Comparison of ENCODE assay signal across 28 cellular contexts in the genomic region with DNA sequence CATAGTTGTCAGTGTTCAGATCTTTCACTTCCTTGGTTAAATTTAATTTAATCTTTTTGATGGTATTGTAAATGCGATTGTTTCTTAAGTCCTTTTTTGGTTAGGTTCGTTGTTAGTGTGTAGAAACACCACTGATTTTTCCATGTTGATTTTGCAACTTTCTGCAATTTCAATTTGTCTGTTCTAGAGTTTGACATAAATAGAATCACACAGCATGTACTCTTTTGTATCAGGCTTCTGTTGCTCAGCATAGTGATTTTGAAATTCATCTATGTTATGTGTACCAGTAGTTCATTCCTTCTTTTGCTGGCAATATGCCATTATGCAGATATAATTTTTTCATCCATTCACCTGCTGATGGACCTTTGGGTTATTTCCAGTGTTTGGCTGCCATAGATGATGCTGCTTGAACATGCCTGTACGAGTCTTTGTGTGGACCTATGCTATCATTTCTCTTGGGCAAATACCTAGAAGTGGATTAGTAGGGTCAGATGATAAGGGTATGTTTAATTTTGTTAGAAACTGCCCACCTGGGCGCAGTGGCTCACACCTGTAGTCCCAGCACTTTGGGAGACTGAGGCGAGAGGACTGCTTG. TPM values are rescaled to one million over a fixed set of nuclear protein-coding genes. Genes with fewer than 3 reads are reported as not detected.
DNase-seq lines count a peak whose midpoint lies in the region; ATAC-seq, FAIRE-seq and TF ChIP-seq lines count a peak whose summit lies in the region.
"Had no signal": no experiment of that assay in that cellular context is flagged by ENCODE, and none has a peak within 500 bp of the region (broad histone marks: within the 10 kb centered on the region; RNA-seq: fewer than 3 reads in every experiment).

No MANE protein-coding gene starts in this region.

- no peak overlapping the region for H3K27ac ChIP-seq in K562 (ENCODE audit: extremely low read depth, low read depth, low read length)
- H3K27ac ChIP-seq: colonic mucosa, foreskin keratinocyte, HL-60, parathyroid adenoma, tibial artery had no signal

- peaks cover 6% of the 10 kb centered on the region; the same call in 1 of the 2 replicates for H4K20me1 ChIP-seq in K562 (replicated peaks; ENCODE audit: control insufficient read depth, insufficient read depth, low read length)

- FAIRE-seq in K562 (lab: Jason Lieb, UNC) = no peak
- FAIRE-seq: GM18507 had no signal

- TF ChIP-seq CTCF in K562 (IDR thresholded peaks at IDR 0.05 in 2 of 3, conservative IDR thresholded peaks at IDR 0.05 in 1 of 3; ENCODE audit: insufficient read depth in 2 of 3, low read depth in 1 of 3, low read length in 3 of 3) = no peak
- TF ChIP-seq CTCF in GM13976 (IDR thresholded peaks at IDR 0.05; ENCODE audit: borderline replicate concordance, control extremely low read depth, extremely low read depth, insufficient read depth, missing control alignments) = no peak

- no peaks in the 10 kb centered on the region for H3K27me3 ChIP-seq in K562 (ENCODE audit: control insufficient read depth in 2 of 2, insufficient read depth in 2 of 2, low read length in 2 of 2)
- H3K27me3 ChIP-seq: colonic mucosa, foreskin keratinocyte, tibial artery had no signal

- H3K9me3 ChIP-seq in K562 (replicated peaks; ENCODE audit: control insufficient read depth, insufficient read depth, low read depth, low read length) = no peaks in the 10 kb centered on the region
- H3K9me3 ChIP-seq: colonic mucosa, tibial artery had no signal

- no peak for ATAC-seq in K562
- no peak for ATAC-seq in stimulated activated naive B cell treated with anti-CD40 and anti-IgM and Interleukin-4, amounts not matched to agents 10 μg/mL and 1 μg/mL and 100 μg/mL, for 72 hours (replicated peaks)
- no peak for ATAC-seq in GM18907 (IDR thresholded peaks at IDR 0.05; ENCODE audit: unreplicated experiment)
- ATAC-seq: foreskin keratinocyte had no signal

- intact Hi-C loops in K562 (cut with micrococcal nuclease) = no loop called here

- no peak overlapping the region for H3K4me3 ChIP-seq in K562
- H3K4me3 ChIP-seq: colonic mucosa, smooth muscle cell, tibial artery had no signal

- peaks cover 7% of the 10 kb centered on the region for H3K36me3 Mint-ChIP-seq in activated naive CD4-positive, alpha-beta T cell treated with anti-CD3 and anti-CD28 coated beads, Interleukin-2, amount 50 U/mL, for 24 hours
- H3K36me3 Mint-ChIP-seq in stimulated activated naive B cell treated with anti-CD40 and anti-IgM and Interleukin-4, amounts not matched to agents 10 μg/mL and 1 μg/mL and 100 μg/mL, for 72 hours = peaks cover 28 to 41% of the 10 kb centered on the region in 2 donors

- H3K4me1 Mint-ChIP-seq in activated naive CD4-positive, alpha-beta T cell treated with anti-CD3 and anti-CD28 coated beads, Interleukin-2, amount 50 U/mL, for 24 hours = peaks cover 36% of the 10 kb centered on the region
- peaks cover 19 to 40% of the 10 kb centered on the region in 2 donors for H3K4me1 Mint-ChIP-seq in stimulated activated naive B cell treated with anti-CD40 and anti-IgM and Interleukin-4, amounts not matched to agents 10 μg/mL and 1 μg/mL and 100 μg/mL, for 72 hours

- no peak for DNase-seq in activated naive CD4-positive, alpha-beta T cell treated with Interleukin-2 at 50 U/mL for 16 hours
- DNase-seq in NCI-H69 (lab: John Stamatoyannopoulos, UW) (peak; percentile 25), K562 (ENCODE audit: extremely low read depth in 1 of 4, low spot score in 3 of 4) (no peak), GM13976 (ENCODE audit: low spot score) (no peak)
- DNase-seq in stimulated activated naive B cell treated with anti-CD40 and anti-IgM and Interleukin-4, amounts not matched to agents 10 μg/mL and 1 μg/mL and 100 μg/mL, for 72 hours = no peak
- DNase-seq: activated CD4-positive, alpha-beta T cell treated with anti-CD3 and anti-CD28 coated beads, Interleukin-2, amount 10 ng/mL, durations not matched to agents 24 days and 14 days; activated gamma-delta T cell treated with Interleukin-2 at 50 U/mL for 16 hours; activated T-cell treated with anti-CD3 and anti-CD28 coated beads, Interleukin-2, amount 50 U/mL, for 1 hour; colonic mucosa; DND-41; effector memory CD4-positive, alpha-beta T cell; Kasumi-1; NCI-H1092; NCI-H2029; NCI-H345; NCI-H748 treated with DMSO at 0.1 percent for 48 hours; stimulated activated CD4-positive, alpha-beta T cell treated with anti-CD3 and anti-CD28 coated beads, Interleukin-2, amount 100 ng/mL, for 24 hours; SW 1271; T1000; tibial artery had no signal

- no peak overlapping the region for H3K4me3 Mint-ChIP-seq in activated naive CD4-positive, alpha-beta T cell treated with anti-CD3 and anti-CD28 coated beads, Interleukin-2, amount 50 U/mL, for 24 hours
- H3K4me3 Mint-ChIP-seq in stimulated activated naive B cell treated with anti-CD40 and anti-IgM and Interleukin-4, amounts not matched to agents 10 μg/mL and 1 μg/mL and 100 μg/mL, for 72 hours = no peak overlapping the region
- H3K4me3 Mint-ChIP-seq: activated CD4-positive, alpha-beta T cell treated with anti-CD3 and anti-CD28 coated beads, Interleukin-2, amount 10 ng/mL, durations not matched to agents 24 days and 14 days; neural crest cell had no signal

- no peaks in the 10 kb centered on the region for H3K9me3 Mint-ChIP-seq in activated naive CD4-positive, alpha-beta T cell treated with anti-CD3 and anti-CD28 coated beads, Interleukin-2, amount 50 U/mL, for 24 hours
- H3K9me3 Mint-ChIP-seq in stimulated activated naive B cell treated with anti-CD40 and anti-IgM and Interleukin-4, amounts not matched to agents 10 μg/mL and 1 μg/mL and 100 μg/mL, for 72 hours = peaks cover 0 to 2% of the 10 kb centered on the region in 2 donors
- H3K9me3 Mint-ChIP-seq: activated CD4-positive, alpha-beta T cell treated with anti-CD3 and anti-CD28 coated beads, Interleukin-2, amount 10 ng/mL, durations not matched to agents 24 days and 14 days had no signal

- H3K36me3 ChIP-seq in K562 (ENCODE audit: control insufficient read depth, insufficient read depth, low read length) = peaks cover 7% of the 10 kb centered on the region; the same call in 2 of the 3 replicates
- H3K36me3 ChIP-seq: colonic mucosa had no signal

- TF ChIP-seq EP300 in K562 (IDR thresholded peaks at IDR 0.05; ENCODE audit: low read length) = no peak

- 72% methylated on average over 5 of the region's 5 CpGs for WGBS in K562 (ENCODE audit: insufficient coverage, low coverage, missing lambda C conversion rate)

- H3K27ac Mint-ChIP-seq in activated naive CD4-positive, alpha-beta T cell treated with anti-CD3 and anti-CD28 coated beads, Interleukin-2, amount 50 U/mL, for 24 hours = peak overlapping the region; percentile 55
- peak overlapping the region; percentile 20 for H3K27ac Mint-ChIP-seq in stimulated activated naive B cell treated with anti-CD40 and anti-IgM and Interleukin-4, amounts not matched to agents 10 μg/mL and 1 μg/mL and 100 μg/mL, for 72 hours
- H3K27ac Mint-ChIP-seq: activated CD4-positive, alpha-beta T cell treated with anti-CD3 and anti-CD28 coated beads, Interleukin-2, amount 10 ng/mL, durations not matched to agents 24 days and 14 days had no signal

- TF ChIP-seq POLR2A in K562 (conservative IDR thresholded peaks at IDR 0.05) = no peak

- peaks cover 3 to 4% of the 10 kb centered on the region in 2 experiments; a peak in 3 of 5 replicates for H3K4me1 ChIP-seq in K562 (replicated peaks in 1 of 2; ENCODE audit: control insufficient read depth in 2 of 2, insufficient read depth in 2 of 2, low read length in 2 of 2)
- H3K4me1 ChIP-seq: colonic mucosa had no signal

- peaks cover 5% of the 10 kb centered on the region for H3K79me2 ChIP-seq in K562 (ENCODE audit: control insufficient read depth, insufficient read depth, low read length)

- H3K27me3 Mint-ChIP-seq in activated naive CD4-positive, alpha-beta T cell treated with anti-CD3 and anti-CD28 coated beads, Interleukin-2, amount 50 U/mL, for 24 hours = no peaks in the 10 kb centered on the region
- no peaks in the 10 kb centered on the region for H3K27me3 Mint-ChIP-seq in stimulated activated naive B cell treated with anti-CD40 and anti-IgM and Interleukin-4, amounts not matched to agents 10 μg/mL and 1 μg/mL and 100 μg/mL, for 72 hours
- H3K27me3 Mint-ChIP-seq: activated CD4-positive, alpha-beta T cell treated with anti-CD3 and anti-CD28 coated beads, Interleukin-2, amount 10 ng/mL, durations not matched to agents 24 days and 14 days had no signal

- CTCF ChIA-PET in K562 (lab: Yijun Ruan, JAX; ENCODE audit: low intra/inter-chr PET ratio) = no interaction called here

- TF ChIP-seq RAD21 in K562 (CRISPR knock-in tag; conservative IDR thresholded peaks at IDR 0.05 in 1 of 2, IDR thresholded peaks at IDR 0.05 in 1 of 2) = no peak

- H3K9ac ChIP-seq in K562 (ENCODE audit: insufficient read depth in 1 of 2, low read depth in 2 of 2, low read length in 2 of 2) = no peak overlapping the region
- H3K9ac ChIP-seq: parathyroid adenoma had no signal

- in situ Hi-C loops in K562 (cut with MboI) = no loop called here
- in situ Hi-C loops in GM13976 (cut with MboI; ENCODE audit: low sequenced_read_pairs, unreplicated experiment) = no loop called here

- POLR2A ChIA-PET in K562 (lab: Yijun Ruan, JAX) = interaction anchor here (0.9 kb wide), 1 partner anchor 10 kb away, joined by 4 read pairs; no protein-coding TSS in a partner anchor

- H3K4me2 ChIP-seq in K562 (ENCODE audit: insufficient read depth, low read length) = no peak overlapping the region
- H3K4me2 ChIP-seq: smooth muscle cell had no signal

- no TSS peak for BruUV-seq in K562 (replicated peaks; lab: Mats Ljungman, UMichigan)

- no peak overlapping the region for H2AFZ ChIP-seq in K562 (ENCODE audit: low read depth, low read length)
- H2AFZ ChIP-seq: parathyroid adenoma had no signal

- H3K9me1 ChIP-seq in K562 (ENCODE audit: control insufficient read depth, insufficient read depth, low read length) = no peaks in the 10 kb centered on the region

TF ChIP-seq in K562, 482 proteins besides CTCF, POLR2A, EP300 and RAD21 (continues in another document):
- TF ChIP-seq GTF2E2 (tag; IDR thresholded peaks at IDR 0.05) = no peak

RNA-seq across cellular contexts. Expression of gene BICRA, which starts 33.1 kb away (rescaled TPM):
- total RNA-seq in K562 (2011; cell fraction: chromatin; rRNA removed; ENCODE audit: low replicate concordance) = 9.5 and 15.2 TPM in 2 replicates
- total RNA-seq in K562 (2011; cell fraction: nucleolus; rRNA removed) = 8.5 and 9.6 TPM in 2 replicates
- total RNA-seq in K562 (2011; cell fraction: nucleoplasm; rRNA removed) = 8.5 and 11.8 TPM in 2 replicates
- total RNA-seq in K562 (2014; rRNA removed) = 1.0 and 1.2 TPM in 2 replicates
- 0.87 and 1.6 TPM in 2 replicates for total RNA-seq in K562 (2014; rRNA removed; fragmentation: Illumina TruSeq; extraction: Trizol)
- 1.4 and 1.5 TPM in 2 replicates for total RNA-seq in K562 (2015; rRNA removed; fragmentation: Illumina TruSeq; extraction: Trizol)
- 8.8 and 9.0 TPM in 2 replicates for total RNA-seq in K562 (2021)
- 0.26 and 0.51 TPM in 2 replicates for polyA plus RNA-seq in K562 (2011; rRNA removed)
- 0.29 and 0.31 TPM in 2 replicates for polyA plus RNA-seq in K562 (2011; cell fraction: cytosol; rRNA removed)
- 2.0 and 2.6 TPM in 2 replicates for polyA plus RNA-seq in K562 (2011; cell fraction: nucleus; rRNA removed)
- polyA plus RNA-seq in K562 (2012) = 5.1 and 5.2 TPM in 2 replicates
- polyA plus RNA-seq in K562 (2014; fragmentation: Illumina TruSeq; extraction: Trizol) = 7.4 and 7.6 TPM in 2 replicates
- under 1 TPM; 0.01 to 0.07 TPM for polyA plus RNA-seq in K562 (2014; fragmentation: Nextera tagmentation; extraction: Ambion mirVana)
- polyA plus RNA-seq in K562 (2014; rRNA removed) = 1.7 and 2.7 TPM in 2 replicates
- polyA minus RNA-seq in K562 (2011; rRNA and poly(A)+ RNA removed) = 0.90 and 1.2 TPM in 2 replicates
- polyA minus RNA-seq in K562 (2011; cell fraction: cytosol; rRNA and poly(A)+ RNA removed) = 1.2 and 1.3 TPM in 2 replicates
- 3.1 and 4.8 TPM in 2 replicates for polyA minus RNA-seq in K562 (2011; cell fraction: nucleus; rRNA and poly(A)+ RNA removed)
